Comparison of ENCODE assay signal across 1 cellular context in genomic region chr4:48205092-48205491, GRCh38.
TF ChIP-seq lines count a peak whose summit lies in the region.

No MANE protein-coding gene starts in this region.

TF ChIP-seq in IMR-90, 13 proteins besides CTCF, POLR2A, EP300 and RAD21 (continued from another document):
- TF ChIP-seq, protein P1, sequence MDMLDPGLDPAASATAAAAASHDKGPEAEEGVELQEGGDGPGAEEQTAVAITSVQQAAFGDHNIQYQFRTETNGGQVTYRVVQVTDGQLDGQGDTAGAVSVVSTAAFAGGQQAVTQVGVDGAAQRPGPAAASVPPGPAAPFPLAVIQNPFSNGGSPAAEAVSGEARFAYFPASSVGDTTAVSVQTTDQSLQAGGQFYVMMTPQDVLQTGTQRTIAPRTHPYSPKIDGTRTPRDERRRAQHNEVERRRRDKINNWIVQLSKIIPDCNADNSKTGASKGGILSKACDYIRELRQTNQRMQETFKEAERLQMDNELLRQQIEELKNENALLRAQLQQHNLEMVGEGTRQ (IDR thresholded peaks at IDR 0.05; ENCODE audit: low read depth, low read length) = no peak
- TF ChIP-seq, protein P2, sequence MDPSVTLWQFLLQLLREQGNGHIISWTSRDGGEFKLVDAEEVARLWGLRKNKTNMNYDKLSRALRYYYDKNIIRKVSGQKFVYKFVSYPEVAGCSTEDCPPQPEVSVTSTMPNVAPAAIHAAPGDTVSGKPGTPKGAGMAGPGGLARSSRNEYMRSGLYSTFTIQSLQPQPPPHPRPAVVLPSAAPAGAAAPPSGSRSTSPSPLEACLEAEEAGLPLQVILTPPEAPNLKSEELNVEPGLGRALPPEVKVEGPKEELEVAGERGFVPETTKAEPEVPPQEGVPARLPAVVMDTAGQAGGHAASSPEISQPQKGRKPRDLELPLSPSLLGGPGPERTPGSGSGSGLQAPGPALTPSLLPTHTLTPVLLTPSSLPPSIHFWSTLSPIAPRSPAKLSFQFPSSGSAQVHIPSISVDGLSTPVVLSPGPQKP (IDR thresholded peaks at IDR 0.05; ENCODE audit: borderline replicate concordance, low read depth, low read length) = no peak
- TF ChIP-seq RCOR1 (IDR thresholded peaks at IDR 0.05; ENCODE audit: insufficient replicate concordance, low read length) (no peak), NFE2L2 (IDR thresholded peaks at IDR 0.05; ENCODE audit: low read depth, low read length) (no peak), FOS (IDR thresholded peaks at IDR 0.05; ENCODE audit: low read depth, low read length) (no peak), RFX5 (IDR thresholded peaks at IDR 0.05; ENCODE audit: low read depth, low read length) (no peak)
